In the genomic region with DNA sequence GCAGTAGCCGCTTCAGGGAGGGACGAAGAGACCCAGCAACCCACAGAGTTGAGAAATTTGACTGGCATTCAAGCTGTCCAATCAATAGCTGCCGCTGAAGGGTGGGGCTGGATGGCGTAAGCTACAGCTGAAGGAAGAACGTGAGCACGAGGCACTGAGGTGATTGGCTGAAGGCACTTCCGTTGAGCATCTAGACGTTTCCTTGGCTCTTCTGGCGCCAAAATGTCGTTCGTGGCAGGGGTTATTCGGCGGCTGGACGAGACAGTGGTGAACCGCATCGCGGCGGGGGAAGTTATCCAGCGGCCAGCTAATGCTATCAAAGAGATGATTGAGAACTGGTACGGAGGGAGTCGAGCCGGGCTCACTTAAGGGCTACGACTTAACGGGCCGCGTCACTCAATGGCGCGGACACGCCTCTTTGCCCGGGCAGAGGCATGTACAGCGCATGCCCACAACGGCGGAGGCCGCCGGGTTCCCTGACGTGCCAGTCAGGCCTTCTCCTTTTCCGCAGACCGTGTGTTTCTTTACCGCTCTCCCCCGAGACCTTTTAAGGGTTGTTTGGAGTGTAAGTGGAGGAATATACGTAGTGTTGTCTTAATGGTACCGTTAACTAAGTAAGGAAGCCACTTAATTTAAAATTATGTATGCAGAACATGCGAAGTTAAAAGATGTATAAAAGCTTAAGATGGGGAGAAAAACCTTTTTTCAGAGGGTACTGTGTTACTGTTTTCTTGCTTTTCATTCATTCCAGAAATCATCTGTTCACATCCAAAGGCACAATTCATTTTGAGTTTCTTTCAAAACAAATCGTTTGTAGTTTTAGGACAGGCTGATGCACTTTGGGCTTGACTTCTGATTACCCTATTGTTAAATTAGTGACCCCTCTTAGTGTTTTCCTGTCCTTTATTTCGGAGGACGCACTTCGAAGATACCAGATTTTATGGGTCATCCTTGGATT, we compare ENCODE assay signal across 8 cellular contexts. TPM values are rescaled to one million over a fixed set of nuclear protein-coding genes. Genes with fewer than 3 reads are reported as not detected.
A peak's percentile ranks its signal among the peaks of the same experiment; 100 is the strongest.
DNase-seq lines count a peak whose midpoint lies in the region; ATAC-seq lines count a peak whose summit lies in the region.

Gene MLH1, plus strand, starts transcription at position 193 of the 958 bp plus-strand sequence. Its CDS starts 30 bp downstream, at position 223.

- peaks cover 41% of the 10 kb centered on the region for H3K36me3 Mint-ChIP-seq in activated naive CD4-positive, alpha-beta T cell treated with anti-CD3 and anti-CD28 coated beads for 36 hours (ENCODE audit: low read depth)

- no peaks in the 10 kb centered on the region for H3K27me3 Mint-ChIP-seq in activated naive CD4-positive, alpha-beta T cell treated with anti-CD3 and anti-CD28 coated beads for 36 hours (ENCODE audit: low read depth)

- in situ Hi-C loops in G401 (cut with HindIII; ENCODE audit: low sequenced_read_pairs) = no loop called here

- no peaks in the 10 kb centered on the region for H3K9me3 Mint-ChIP-seq in activated naive CD4-positive, alpha-beta T cell treated with anti-CD3 and anti-CD28 coated beads for 36 hours

- no peak within 1 kb of the TSS for H3K27ac Mint-ChIP-seq in activated naive CD4-positive, alpha-beta T cell treated with anti-CD3 and anti-CD28 coated beads for 36 hours

- no peak within 1 kb of the TSS for H3K4me3 Mint-ChIP-seq in activated naive CD4-positive, alpha-beta T cell treated with anti-CD3 and anti-CD28 coated beads for 36 hours

- peak; percentile 96 for ATAC-seq in Right ventricle myocardium inferior

- CTCF ChIA-PET in activated naive CD4-positive, alpha-beta T cell treated with anti-CD3 and anti-CD28 coated beads for 36 hours (lab: Charles Lee) = interaction anchor here (1.1 to 1.6 kb wide), 4 partner anchors 11 to 218 kb away, joined by 3 to 7 read pairs (median 5); no protein-coding TSS in a partner anchor

- intact Hi-C loops in activated naive CD4-positive, alpha-beta T cell treated with anti-CD3 and anti-CD28 coated beads for 36 hours (cut with micrococcal nuclease) = loop anchor here (1.0 to 2.0 kb wide), 8 partner anchors 23 to 1172 kb away; partner anchors contain the start of genes ACAA1, OXSR1 and TRANK1
- intact Hi-C loops in Right ventricle myocardium inferior (cut with DNase I) = loop anchor here (1.0 to 10.0 kb wide), 3 partner anchors 22 to 221 kb away; no protein-coding TSS in a partner anchor
- intact Hi-C loops in posterior cingulate gyrus (cut with DNase I) = loop anchor here (5.0 kb wide), 1 partner anchor 219 kb away; no protein-coding TSS in a partner anchor

- DNase-seq in G401 (ENCODE audit: low spot score) (peak; percentile 92), HCEC 1CT (peak; percentile 89), NCI-H226 (peak; percentile 100), Right ventricle myocardium inferior (ENCODE audit: missing footprints) (peak; percentile 97), posterior cingulate gyrus (peak; percentile 89 to 99 (median 98)), ureter (ENCODE audit: low spot score) (peak; percentile 100), NCI-H1417 (lab: John Stamatoyannopoulos, UW) (no peak)
- peak; percentile 100 for DNase-seq in activated naive CD4-positive, alpha-beta T cell treated with anti-CD3 and anti-CD28 coated beads for 36 hours

- peaks cover 45% of the 10 kb centered on the region for H3K4me1 Mint-ChIP-seq in activated naive CD4-positive, alpha-beta T cell treated with anti-CD3 and anti-CD28 coated beads for 36 hours (ENCODE audit: low read depth)

RNA-seq across cellular contexts. Expression of gene MLH1, which starts in this region (rescaled TPM):
- total RNA-seq in G401 (2014; rRNA removed; shearing (Covaris generic)) = 82.5 and 84.7 TPM in 2 replicates
- total RNA-seq in activated naive CD4-positive, alpha-beta T cell treated with anti-CD3 and anti-CD28 coated beads for 36 hours = 10 to 100 TPM; 86.6 to 95.3 TPM
- total RNA-seq in Right ventricle myocardium inferior (49.3 TPM), ureter (42.7 TPM)

Comparison
In these comparisons a context has a peak if more than half of its experiments do, and no peak if none do; other contexts are left out.
1. DNase-seq: peak in G401 (single experiment), HCEC 1CT (single experiment), NCI-H226 (single experiment), activated naive CD4-positive, alpha-beta T cell treated with anti-CD3 and anti-CD28 coated beads for 36 hours (single experiment), Right ventricle myocardium inferior (single experiment), posterior cingulate gyrus (10 of 10) and ureter (single experiment); none in NCI-H1417 (0 of 3).